22 cellular contexts compared by ENCODE assay signal in genomic region chr20:33386673-33387072, GRCh38.
"Had no signal": no experiment of that assay in that cellular context is flagged by ENCODE, and none has a peak within 500 bp of the region (broad histone marks: within the 10 kb centered on the region; RNA-seq: fewer than 3 reads in every experiment).

No MANE protein-coding gene starts in this region.

- H3K4me3 Mint-ChIP-seq: effector memory CD8-positive, alpha-beta T cell; nephron had no signal

- H3K4me3 ChIP-seq: esophagus squamous epithelium, gastroesophageal sphincter, left lung, lower lobe of right lung, prostate gland, right lobe of liver, spleen, stomach, thoracic aorta, transverse colon had no signal

- H3K27ac Mint-ChIP-seq: nephron had no signal

- ATAC-seq: effector memory CD8-positive, alpha-beta T cell; gastroesophageal sphincter; left lung; lower lobe of right lung had no signal

- DNase-seq: effector memory CD8-positive, alpha-beta T cell; esophagus squamous epithelium; foreskin fibroblast; glutamatergic neuron; lower lobe of right lung; midbrain; occipital lobe; spleen; stimulated activated CD4-positive, alpha-beta T cell treated with anti-CD3 and anti-CD28 coated beads, Interleukin-15, amount 100 ng/mL, for 24 hours; stimulated activated CD4-positive, alpha-beta T cell treated with anti-CD3 and anti-CD28 coated beads, Interleukin-1b, Interleukin-23, amount 100 ng/mL, for 48 hours; stimulated activated CD4-positive, alpha-beta T cell treated with anti-CD3 and anti-CD28 coated beads, Interleukin-4, amount 100 ng/mL, for 4 hours; stimulated activated naive CD4-positive, alpha-beta T cell; stomach; substantia nigra; transverse colon had no signal

- H3K9me3 Mint-ChIP-seq: effector memory CD8-positive, alpha-beta T cell had no signal

- H3K27me3 ChIP-seq: esophagus squamous epithelium, gastroesophageal sphincter, left lung, right lobe of liver, spleen, stomach, transverse colon had no signal

- H3K9me3 ChIP-seq: esophagus squamous epithelium, gastroesophageal sphincter, left lung, lower lobe of right lung, prostate gland, right lobe of liver, spleen, stomach, thoracic aorta, transverse colon had no signal

- H3K27me3 Mint-ChIP-seq: effector memory CD8-positive, alpha-beta T cell had no signal

- H3K4me1 ChIP-seq: esophagus squamous epithelium, gastroesophageal sphincter, left lung, lower lobe of right lung, parathyroid adenoma, prostate gland, right lobe of liver, spleen, stomach, transverse colon had no signal

- H3K27ac ChIP-seq: esophagus squamous epithelium, gastroesophageal sphincter, left lung, lower lobe of right lung, parathyroid adenoma, prostate gland, right lobe of liver, spleen, stomach, thoracic aorta, transverse colon had no signal
